In genomic region chr5:89241186-89241585, GRCh38 we compare ENCODE assay signal across 25 cellular contexts.
A peak's percentile ranks its signal among the peaks of the same experiment; 100 is the strongest.
DNase-seq lines count a peak whose midpoint lies in the region; ATAC-seq and TF ChIP-seq lines count a peak whose summit lies in the region.
"Had no signal": no experiment of that assay in that cellular context is flagged by ENCODE, and none has a peak within 500 bp of the region (broad histone marks: within the 10 kb centered on the region; RNA-seq: fewer than 3 reads in every experiment).

No MANE protein-coding gene starts in this region.

- DNase-seq in AG10803 (ENCODE audit: low read depth) (peak; percentile 52), RPMI7951 (ENCODE audit: low read depth) (peak; percentile 57), choroid plexus epithelial cell (ENCODE audit: low read depth) (peak; percentile 38), iris pigment epithelial cell (ENCODE audit: low read depth) (peak; percentile 2), NCI-H1436 (lab: John Stamatoyannopoulos, UW) (no peak), SHP77 treated with DMSO at 0.1 percent for 48 hours (lab: John Stamatoyannopoulos, UW) (no peak)
- DNase-seq in CD8-positive, alpha-beta memory T cell = no peak
- DNase-seq: activated CD4-positive, alpha-beta memory T cell treated with anti-CD3 and anti-CD28 coated beads for 36 hours; activated CD4-positive, CD25-positive, alpha-beta regulatory T cell; anterior cingulate cortex; DMS79; dorsolateral prefrontal cortex; NCI-H1092 treated with DMSO at 0.1 percent for 48 hours; NCI-H187 treated with DMSO at 0.1 percent for 48 hours; NCI-H526; NK-92 treated with Interleukin-12 subunit alpha and Interleukin-12 subunit beta, amount 100 ng/mL, for 24 hours; pancreas; SIG-M5; spleen; trophoblast cell had no signal

- no peaks in the 10 kb centered on the region for H3K27me3 ChIP-seq in CD8-positive, alpha-beta memory T cell (ENCODE audit: insufficient read depth, low read length, poor library complexity, severe bottlenecking)
- H3K27me3 ChIP-seq: BLaER1 treated with 17β-estradiol and CSF1 and Interleukin-3, amounts not matched to agents 10 nM and 100 nM; dorsolateral prefrontal cortex; pancreas; right atrium auricular region; spleen had no signal

- no peak overlapping the region for H3K27ac ChIP-seq in CD8-positive, alpha-beta memory T cell (ENCODE audit: low read depth, low read length)
- H3K27ac ChIP-seq: BLaER1 treated with 17β-estradiol and CSF1 and Interleukin-3, amounts not matched to agents 10 nM and 100 nM; dorsolateral prefrontal cortex; pancreas; right atrium auricular region; spleen had no signal

- peaks cover 0 to 2% (median 0%) of the 10 kb centered on the region in 5 donors for H3K9me3 Mint-ChIP-seq in CD8-positive, alpha-beta memory T cell
- H3K9me3 Mint-ChIP-seq: activated CD4-positive, alpha-beta memory T cell treated with anti-CD3 and anti-CD28 coated beads for 36 hours; activated naive CD4-positive, alpha-beta T cell treated with anti-CD3 and anti-CD28 coated beads, Interleukin-2, amount 50 U/mL, for 24 hours; activated T-helper 2 cell treated with anti-CD3 and anti-CD28 coated beads, Interferon-gamma antibody, Interleukin-2, Interleukin-4, amounts not matched to agents 10 μg/mL and 5 μg/mL and 100 μg/mL, durations not matched to agents 14 hours and 24 hours and 36 hours had no signal

- ATAC-seq in HG03108 (IDR thresholded peaks at IDR 0.05; ENCODE audit: unreplicated experiment) = no peak
- ATAC-seq: pancreas had no signal

- TF ChIP-seq CTCF in AG10803 (conservative IDR thresholded peaks at IDR 0.05; ENCODE audit: low read length) (no peak), choroid plexus epithelial cell (conservative IDR thresholded peaks at IDR 0.05; ENCODE audit: low read depth, low read length) (no peak)

- no peak overlapping the region for H3K4me3 ChIP-seq in AG10803 (ENCODE audit: low read length)
- no peak overlapping the region for H3K4me3 ChIP-seq in choroid plexus epithelial cell (ENCODE audit: low read depth, low read length)
- no peak overlapping the region for H3K4me3 ChIP-seq in CD8-positive, alpha-beta memory T cell (ENCODE audit: low read length)
- H3K4me3 ChIP-seq: BLaER1 treated with 17β-estradiol and CSF1 and Interleukin-3, amounts not matched to agents 10 nM and 100 nM; dorsolateral prefrontal cortex; pancreas; right atrium auricular region; spleen had no signal

- CTCF ChIA-PET in CD8-positive, alpha-beta memory T cell (lab: Charles Lee) = no interaction called here

- H3K9me3 ChIP-seq in CD8-positive, alpha-beta memory T cell (ENCODE audit: low read length) = no peaks in the 10 kb centered on the region
- H3K9me3 ChIP-seq: BLaER1 treated with 17β-estradiol and CSF1 and Interleukin-3, amounts not matched to agents 10 nM and 100 nM; pancreas; right atrium auricular region; spleen had no signal

- no peaks in the 10 kb centered on the region for H3K36me3 Mint-ChIP-seq in CD8-positive, alpha-beta memory T cell
- H3K36me3 Mint-ChIP-seq: activated CD4-positive, alpha-beta memory T cell treated with anti-CD3 and anti-CD28 coated beads for 36 hours; activated naive CD4-positive, alpha-beta T cell treated with anti-CD3 and anti-CD28 coated beads, Interleukin-2, amount 50 U/mL, for 24 hours had no signal

- H3K27ac Mint-ChIP-seq in CD8-positive, alpha-beta memory T cell = no peak overlapping the region
- H3K27ac Mint-ChIP-seq: activated CD4-positive, alpha-beta memory T cell treated with anti-CD3 and anti-CD28 coated beads for 36 hours; activated naive CD4-positive, alpha-beta T cell treated with anti-CD3 and anti-CD28 coated beads, Interleukin-2, amount 50 U/mL, for 24 hours; activated T-helper 2 cell treated with anti-CD3 and anti-CD28 coated beads, Interferon-gamma antibody, Interleukin-2, Interleukin-4, amounts not matched to agents 10 μg/mL and 5 μg/mL and 100 μg/mL, durations not matched to agents 14 hours and 24 hours and 36 hours had no signal

- no peaks in the 10 kb centered on the region for H3K36me3 ChIP-seq in CD8-positive, alpha-beta memory T cell (ENCODE audit: insufficient read depth, low read length)
- H3K36me3 ChIP-seq: BLaER1 treated with 17β-estradiol and CSF1 and Interleukin-3, amounts not matched to agents 10 nM and 100 nM; pancreas; right atrium auricular region; spleen had no signal

- POLR2A ChIA-PET in CD8-positive, alpha-beta memory T cell (lab: Charles Lee) = no interaction called here

- no peaks in the 10 kb centered on the region for H3K27me3 Mint-ChIP-seq in CD8-positive, alpha-beta memory T cell
- H3K27me3 Mint-ChIP-seq: activated CD4-positive, alpha-beta memory T cell treated with anti-CD3 and anti-CD28 coated beads for 36 hours; activated naive CD4-positive, alpha-beta T cell treated with anti-CD3 and anti-CD28 coated beads, Interleukin-2, amount 50 U/mL, for 24 hours had no signal

- no peaks in the 10 kb centered on the region for H3K4me1 Mint-ChIP-seq in CD8-positive, alpha-beta memory T cell
- H3K4me1 Mint-ChIP-seq: activated naive CD4-positive, alpha-beta T cell treated with anti-CD3 and anti-CD28 coated beads, Interleukin-2, amount 50 U/mL, for 24 hours had no signal

- no peaks in the 10 kb centered on the region for H3K4me1 ChIP-seq in CD8-positive, alpha-beta memory T cell (ENCODE audit: insufficient read depth, low read length)
- H3K4me1 ChIP-seq: pancreas, right atrium auricular region, spleen had no signal

- H3K4me3 Mint-ChIP-seq in CD8-positive, alpha-beta memory T cell = no peak overlapping the region
- H3K4me3 Mint-ChIP-seq: activated CD4-positive, alpha-beta memory T cell treated with anti-CD3 and anti-CD28 coated beads for 36 hours; activated naive CD4-positive, alpha-beta T cell treated with anti-CD3 and anti-CD28 coated beads, Interleukin-2, amount 50 U/mL, for 24 hours had no signal

Comparison
In these comparisons a context has a peak if more than half of its experiments do, and no peak if none do; other contexts are left out.
1. DNase-seq: peak in AG10803 (single experiment), RPMI7951 (single experiment), choroid plexus epithelial cell (single experiment) and iris pigment epithelial cell (single experiment); none in NCI-H1436 (single experiment), SHP77 treated with DMSO at 0.1 percent for 48 hours (single experiment) and CD8-positive, alpha-beta memory T cell (0 of 5).